14 cellular contexts compared by ENCODE assay signal in genomic region chr9:19252885-19253219, GRCh38. TPM values are rescaled to one million over a fixed set of nuclear protein-coding genes. Genes with fewer than 3 reads are reported as not detected.
DNase-seq lines count a peak whose midpoint lies in the region; ATAC-seq and TF ChIP-seq lines count a peak whose summit lies in the region.
"Had no signal": no experiment of that assay in that cellular context is flagged by ENCODE, and none has a peak within 500 bp of the region (broad histone marks: within the 10 kb centered on the region; RNA-seq: fewer than 3 reads in every experiment).

No MANE protein-coding gene starts in this region.

- H3K4me3 ChIP-seq in endodermal cell (ENCODE audit: low read length) (no peak overlapping the region), mucosa of descending colon (no peak overlapping the region)
- H3K4me3 ChIP-seq: BLaER1 had no signal

- peak; percentile 42 for ATAC-seq in Right ventricle myocardium superior (ENCODE audit: poor library complexity)
- ATAC-seq in T-helper 17 cell: no peak
- ATAC-seq in mucosa of descending colon: no peak
- ATAC-seq: HCT116 had no signal

- H3K4me1 Mint-ChIP-seq in T-helper 17 cell (peaks cover 45% of the 10 kb centered on the region), endodermal cell (peaks cover 19% of the 10 kb centered on the region), progenitor cell of endocrine pancreas (ENCODE audit: low read depth) (peaks cover 24% of the 10 kb centered on the region)

- H3K36me3 ChIP-seq in endodermal cell (ENCODE audit: control insufficient read depth, insufficient read depth, low read length) (no peaks in the 10 kb centered on the region), mucosa of descending colon (ENCODE audit: low read depth) (no peaks in the 10 kb centered on the region)

- H3K27me3 Mint-ChIP-seq in T-helper 17 cell (no peaks in the 10 kb centered on the region), endodermal cell (ENCODE audit: insufficient read depth) (no peaks in the 10 kb centered on the region), progenitor cell of endocrine pancreas (no peaks in the 10 kb centered on the region)

- H3K9me3 Mint-ChIP-seq in endodermal cell (no peaks in the 10 kb centered on the region), progenitor cell of endocrine pancreas (ENCODE audit: low read depth) (no peaks in the 10 kb centered on the region)

- H3K9ac ChIP-seq in endodermal cell (ENCODE audit: extremely low read depth, low read length, poor library complexity, severe bottlenecking): no peak overlapping the region
- H3K9ac ChIP-seq: BLaER1 had no signal

- TF ChIP-seq CTCF in endodermal cell (conservative IDR thresholded peaks at IDR 0.05) (no peak), progenitor cell of endocrine pancreas (IDR thresholded peaks at IDR 0.05; ENCODE audit: unreplicated experiment) (no peak), mucosa of descending colon (IDR thresholded peaks at IDR 0.05) (no peak)

- no peaks in the 10 kb centered on the region for H3K36me3 Mint-ChIP-seq in T-helper 17 cell (ENCODE audit: low read depth)
- peaks cover 3% of the 10 kb centered on the region for H3K36me3 Mint-ChIP-seq in endodermal cell (ENCODE audit: low read depth)
- peaks cover 3% of the 10 kb centered on the region for H3K36me3 Mint-ChIP-seq in progenitor cell of endocrine pancreas (ENCODE audit: insufficient read depth)

- no peak for DNase-seq in Right ventricle myocardium superior
- DNase-seq in cardiac septum (ENCODE audit: low spot score): no peak
- DNase-seq in T-helper 17 cell: no peak
- no peak for DNase-seq in endodermal cell
- no peak for DNase-seq in progenitor cell of endocrine pancreas (ENCODE audit: low spot score, unreplicated experiment)
- DNase-seq in activated naive CD4-positive, alpha-beta T cell (lab: John Stamatoyannopoulos, UW): no peak
- DNase-seq in mucosa of descending colon: no peak
- no peak for DNase-seq in Kasumi-1 (lab: John Stamatoyannopoulos, UW)
- DNase-seq: 8988T, AML-193, Calu3, DMS 273 treated with DMSO at 0.1 percent for 48 hours had no signal

- intact Hi-C loops in Right ventricle myocardium superior (cut with DNase I) (no loop called here), cardiac septum (cut with DNase I) (no loop called here), mucosa of descending colon (cut with DNase I, micrococcal nuclease) (no loop called here)

- WGBS in endodermal cell (ENCODE audit: insufficient coverage in 1 of 2, insufficient read length in 1 of 2), 2 experiments: 67 to 94% methylated on average over 1 to 3 of the region's 4 CpGs

- no peaks in the 10 kb centered on the region for H3K9me3 ChIP-seq in T-helper 17 cell (ENCODE audit: control insufficient read depth, low read length, poor library complexity, severe bottlenecking)
- no peaks in the 10 kb centered on the region for H3K9me3 ChIP-seq in endodermal cell (ENCODE audit: control insufficient read depth, low read length)
- no peaks in the 10 kb centered on the region for H3K9me3 ChIP-seq in mucosa of descending colon
- H3K9me3 ChIP-seq: BLaER1 had no signal

- H3K4me1 ChIP-seq in endodermal cell (ENCODE audit: control insufficient read depth, insufficient read depth, low read length) (peaks cover 5% of the 10 kb centered on the region), mucosa of descending colon (ENCODE audit: low read depth) (peaks cover 6% of the 10 kb centered on the region)

- H3K27ac Mint-ChIP-seq in T-helper 17 cell (peak overlapping the region; percentile 56), endodermal cell (peak overlapping the region; percentile 35), progenitor cell of endocrine pancreas (peak overlapping the region; percentile 56)

- no peaks in the 10 kb centered on the region for H3K27me3 ChIP-seq in endodermal cell (ENCODE audit: control insufficient read depth, insufficient read depth, low read length, poor library complexity, severe bottlenecking)
- H3K27me3 ChIP-seq: BLaER1 had no signal

- H3K27ac ChIP-seq in endodermal cell (ENCODE audit: low read depth, low read length): no peak overlapping the region
- H3K27ac ChIP-seq: BLaER1 had no signal

- no peak overlapping the region for H3K4me3 Mint-ChIP-seq in T-helper 17 cell
- no peak overlapping the region for H3K4me3 Mint-ChIP-seq in endodermal cell
- H3K4me3 Mint-ChIP-seq in progenitor cell of endocrine pancreas (ENCODE audit: low read depth): no peak overlapping the region

RNA-seq across cellular contexts. Expression of gene DENND4C, which starts 22.4 kb away (rescaled TPM):
- total RNA-seq in Right ventricle myocardium superior (20.8 TPM), cardiac septum (21.4 TPM), T-helper 17 cell (10 to 100 TPM; 49.4 to 54.4 TPM), endodermal cell (10 to 100 TPM; 25.4 to 27.2 TPM), progenitor cell of endocrine pancreas (57.3 and 60.4 TPM in 2 replicates), mucosa of descending colon (10 to 100 TPM; 54.7 to 93.0 (median 72.3) TPM)
- 18.5 TPM for polyA plus RNA-seq in endodermal cell (2013, experiment 1 of 2)
- 19.5 TPM for polyA plus RNA-seq in endodermal cell (2013, experiment 2 of 2)
